ENCODE assay signal across 31 cellular contexts in genomic region chr1:183611021-183611420, GRCh38. TPM values are rescaled to one million over a fixed set of nuclear protein-coding genes. Genes with fewer than 3 reads are reported as not detected.
"Had no signal": no experiment of that assay in that cellular context is flagged by ENCODE, and none has a peak within 500 bp of the region (broad histone marks: within the 10 kb centered on the region; RNA-seq: fewer than 3 reads in every experiment).

No MANE protein-coding gene starts in this region.

- H3K9me3 ChIP-seq: body of pancreas had no signal

- H3K4me3 ChIP-seq: body of pancreas had no signal

- DNase-seq: activated B cell treated with CpG ODN at 0.5 μM for 24 hours; activated CD4-positive, alpha-beta T cell treated with anti-CD3 and anti-CD28 coated beads for 48 hours; activated CD4-positive, alpha-beta T cell treated with anti-CD3 and anti-CD28 coated beads, Interleukin-2, amount 50 U/mL, for 1 hour; activated CD4-positive, alpha-beta T cell treated with anti-CD3 and anti-CD28 coated beads, Interleukin-2, amount 50 U/mL, for 48 hours; activated CD8-positive, alpha-beta memory T cell treated with anti-CD3 and anti-CD28 coated beads for 24 hours; activated CD8-positive, alpha-beta T cell treated with anti-CD3 and anti-CD28 coated beads for 36 hours; activated effector memory CD4-positive, alpha-beta T cell treated with Interleukin-2 at 50 U/mL for 16 hours; activated gamma-delta T cell treated with Interleukin-2 at 50 U/mL for 16 hours; activated naive CD4-positive, alpha-beta T cell treated with anti-CD3 and anti-CD28 coated beads, Interleukin-2, amount 50 U/mL, for 16 hours; activated naive CD4-positive, alpha-beta T cell treated with Interleukin-2 at 50 U/mL for 16 hours; activated T-cell treated with anti-CD3 and anti-CD28 coated beads, Interleukin-2, amount 50 U/mL, for 4 hours; amniotic stem cell; anterior cingulate cortex; body of pancreas; caudate nucleus; cortex of kidney; effector CD8-positive, alpha-beta T cell; foreskin fibroblast; head of caudate nucleus; T-helper 1 cell; T-helper 17 cell; T1000; WERI-Rb-1 had no signal

- H3K27ac ChIP-seq: body of pancreas, WERI-Rb-1 had no signal

- ATAC-seq: activated CD4-positive, CD25-positive, alpha-beta regulatory T cell treated with anti-CD3 and anti-CD28 coated beads, Interleukin-2, amount 50 U/mL, for 24 hours; activated CD8-positive, alpha-beta T cell treated with anti-CD3 and anti-CD28 coated beads for 36 hours; activated T-cell treated with anti-CD3 and anti-CD28 coated beads, Interleukin-2, amount 50 U/mL, for 4 hours; activated T-helper 17 cell treated with anti-CD3 and anti-CD28 coated beads, Interleukin-2, amount 50 U/mL, for 72 hours; body of pancreas; esophagus mucosa; T-helper 17 cell had no signal

- H3K27me3 ChIP-seq: body of pancreas had no signal

- H3K36me3 ChIP-seq: WERI-Rb-1 had no signal

RNA-seq across cellular contexts. Expression of gene NCF2, which starts 20.8 kb away (rescaled TPM):
- total RNA-seq: dermis microvascular lymphatic vessel endothelial cell, endothelial cell of umbilical vein had no signal

RNA-seq across cellular contexts. Expression of gene APOBEC4, which starts 42.1 kb away (rescaled TPM):
- total RNA-seq: activated B cell treated with CpG ODN at 0.5 μM for 24 hours; activated CD8-positive, alpha-beta T cell treated with anti-CD3 and anti-CD28 coated beads for 36 hours; activated T-cell treated with anti-CD3 and anti-CD28 coated beads, Interleukin-2, amount 50 U/mL, for 4 hours; activated T-helper 17 cell treated with anti-CD3 and anti-CD28 coated beads, Interleukin-2, amount 50 U/mL, for 72 hours; body of pancreas; chondrocyte; dermis microvascular lymphatic vessel endothelial cell; endothelial cell of umbilical vein; epithelial cell of proximal tubule; esophagus mucosa; frontal cortex; T-helper 17 cell had no signal
- polyA plus RNA-seq: endothelial cell of umbilical vein had no signal
